In the genomic region with DNA sequence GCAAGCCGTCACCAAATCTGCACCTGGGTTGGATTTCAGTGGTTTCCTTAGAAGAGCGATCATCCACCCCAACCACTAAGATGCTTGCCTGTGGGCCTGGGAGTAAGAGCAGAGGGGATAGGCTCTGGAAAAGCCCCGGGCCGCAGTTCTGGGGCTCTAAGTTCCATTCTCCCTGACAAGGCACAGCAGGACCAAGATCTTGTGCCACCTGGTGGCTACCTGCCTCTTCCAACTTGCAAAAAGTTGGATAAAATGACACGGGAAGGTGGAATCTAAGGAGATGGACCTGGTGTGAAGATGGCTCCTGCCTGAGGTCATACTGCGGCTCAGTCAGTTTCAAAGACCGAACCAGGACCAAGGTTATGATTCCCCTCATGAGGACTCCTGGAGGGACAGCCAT, we compare ENCODE assay signal across 15 cellular contexts. TPM values are rescaled to one million over a fixed set of nuclear protein-coding genes. Genes with fewer than 3 reads are reported as not detected.
DNase-seq lines count a peak whose midpoint lies in the region; TF ChIP-seq lines count a peak whose summit lies in the region.
"Had no signal": no experiment of that assay in that cellular context is flagged by ENCODE, and none has a peak within 500 bp of the region (broad histone marks: within the 10 kb centered on the region; RNA-seq: fewer than 3 reads in every experiment).

No MANE protein-coding gene starts in this region.

- no peaks in the 10 kb centered on the region for H3K4me1 Mint-ChIP-seq in MCF 10A (ENCODE audit: insufficient read depth, unreplicated experiment)
- H3K4me1 Mint-ChIP-seq: activated B cell treated with CpG ODN at 0.5 μM for 24 hours; activated naive CD8-positive, alpha-beta T cell treated with anti-CD3 and anti-CD28 coated beads for 36 hours had no signal

- H3K27ac ChIP-seq in breast epithelium (no peak overlapping the region), OCI-LY7 (ENCODE audit: low read depth, low read length, poor library complexity, severe bottlenecking) (no peak overlapping the region)
- H3K27ac ChIP-seq: upper lobe of left lung had no signal

- no peak overlapping the region for H3K4me2 ChIP-seq in OCI-LY7 (ENCODE audit: low read length)

- H3K9me2 ChIP-seq in OCI-LY7 (ENCODE audit: insufficient read depth, low read length) = no peaks in the 10 kb centered on the region

- no peak overlapping the region for H2AFZ ChIP-seq in OCI-LY7 (ENCODE audit: low read length)

- BruUV-seq in MCF 10A (replicated peaks; lab: Mats Ljungman, UMichigan) (no TSS peak), OCI-LY7 (replicated peaks; lab: Mats Ljungman, UMichigan) (no TSS peak)

- H3K9me3 Mint-ChIP-seq in MCF 10A (ENCODE audit: unreplicated experiment) = no peaks in the 10 kb centered on the region
- H3K9me3 Mint-ChIP-seq: activated B cell treated with CpG ODN at 0.5 μM for 24 hours; activated naive CD8-positive, alpha-beta T cell treated with anti-CD3 and anti-CD28 coated beads for 36 hours had no signal

- H3K4me3 ChIP-seq in breast epithelium (no peak overlapping the region), OCI-LY7 (ENCODE audit: low read depth, low read length, poor library complexity, severe bottlenecking) (no peak overlapping the region), epithelial cell of proximal tubule (ENCODE audit: low read depth, low read length) (no peak overlapping the region)
- H3K4me3 ChIP-seq: mucosa of descending colon, upper lobe of left lung had no signal

- H3K9me3 ChIP-seq in breast epithelium (no peaks in the 10 kb centered on the region), OCI-LY7 (ENCODE audit: low read length) (no peaks in the 10 kb centered on the region)
- H3K9me3 ChIP-seq: mucosa of descending colon, upper lobe of left lung had no signal

- H3K36me3 ChIP-seq in breast epithelium (no peaks in the 10 kb centered on the region), OCI-LY7 (ENCODE audit: insufficient read depth, low read length) (no peaks in the 10 kb centered on the region)
- H3K36me3 ChIP-seq: upper lobe of left lung had no signal

- H3K4me1 ChIP-seq in breast epithelium (no peaks in the 10 kb centered on the region), OCI-LY7 (ENCODE audit: insufficient read depth, low read length, poor library complexity, severe bottlenecking) (no peaks in the 10 kb centered on the region)
- H3K4me1 ChIP-seq: upper lobe of left lung had no signal

- no peaks in the 10 kb centered on the region for H4K20me1 ChIP-seq in OCI-LY7 (ENCODE audit: insufficient read depth, low read length)

- POLR2A ChIA-PET in MCF 10A (lab: Yijun Ruan, JAX) (interaction anchor here (0.5 kb wide), 1 partner anchor 272 kb away, joined by 3 read pairs; a partner anchor contains a TSS), OCI-LY7 (lab: Charles Lee) (interaction anchor here (0.7 kb wide), 1 partner anchor 1079 kb away, joined by 3 read pairs; no protein-coding TSS in a partner anchor)

- H3K27ac Mint-ChIP-seq in MCF 10A (ENCODE audit: low read depth, unreplicated experiment) = no peak overlapping the region
- H3K27ac Mint-ChIP-seq: activated B cell treated with CpG ODN at 0.5 μM for 24 hours; activated naive CD8-positive, alpha-beta T cell treated with anti-CD3 and anti-CD28 coated beads for 36 hours had no signal

- H3K4me3 Mint-ChIP-seq in MCF 10A (ENCODE audit: unreplicated experiment) = no peak overlapping the region
- H3K4me3 Mint-ChIP-seq: activated B cell treated with CpG ODN at 0.5 μM for 24 hours; activated naive CD8-positive, alpha-beta T cell treated with anti-CD3 and anti-CD28 coated beads for 36 hours had no signal

- intact Hi-C loops in MCF 10A (cut with micrococcal nuclease) = no loop called here
- intact Hi-C loops in breast epithelium (cut with DNase I; ENCODE audit: low total_unique reads) = no loop called here
- intact Hi-C loops in OCI-LY7 (cut with micrococcal nuclease; ENCODE audit: unreplicated experiment) = no loop called here

- peak; percentile 15 for TF ChIP-seq CTCF in MCF 10A (IDR thresholded peaks at IDR 0.05; ENCODE audit: unreplicated experiment)
- TF ChIP-seq CTCF in breast epithelium (IDR thresholded peaks at IDR 0.05) = no peak
- 0 out of 2 replicates have a peak, but pooled peaks have one; percentile 32 for TF ChIP-seq CTCF in OCI-LY7 (conservative IDR thresholded peaks at IDR 0.05; ENCODE audit: low read length)
- peak; percentile 46 for TF ChIP-seq CTCF in epithelial cell of proximal tubule (conservative IDR thresholded peaks at IDR 0.05; ENCODE audit: low read depth, low read length)

- no peak for TF ChIP-seq POLR2A in breast epithelium (IDR thresholded peaks at IDR 0.05)

- H3K27me3 ChIP-seq in breast epithelium = no peaks in the 10 kb centered on the region
- H3K27me3 ChIP-seq: upper lobe of left lung had no signal

- DNase-seq in MCF 10A (ENCODE audit: unreplicated experiment) = peak; percentile 25
- DNase-seq in breast epithelium (ENCODE audit: low spot score in 2 of 2) = no peak
- no peak for DNase-seq in OCI-LY7 (ENCODE audit: low spot score)
- no peak for DNase-seq in epithelial cell of proximal tubule (ENCODE audit: low read depth)
- no peak for DNase-seq in NCI-H2107 (lab: John Stamatoyannopoulos, UW)
- DNase-seq in NCI-H1436 (lab: John Stamatoyannopoulos, UW) = no peak
- DNase-seq in mesenteric fat pad (ENCODE audit: low spot score) = no peak
- DNase-seq in globus pallidus (ENCODE audit: low spot score) = no peak
- DNase-seq: activated B cell treated with CpG ODN at 0.5 μM for 24 hours; activated CD8-positive, alpha-beta memory T cell treated with anti-CD3 and anti-CD28 coated beads, Interleukin-2, amount 50 U/mL, for 48 hours; activated naive CD8-positive, alpha-beta T cell treated with anti-CD3 and anti-CD28 coated beads for 36 hours; DMS79 treated with DMSO at 0.1 percent for 48 hours; NCI-H1105; upper lobe of left lung had no signal

- H3K79me2 ChIP-seq in OCI-LY7 (ENCODE audit: insufficient read depth, low read depth, low read length) = no peaks in the 10 kb centered on the region

- CTCF ChIA-PET in MCF 10A (lab: Yijun Ruan, JAX) (interaction anchor here (0.6 to 2.7 kb wide), 13 partner anchors 10 to 1361 kb away, joined by 3 to 19 read pairs (median 3); a partner anchor contains a TSS), OCI-LY7 (lab: Charles Lee; ENCODE audit: unreplicated experiment) (no interaction called here)

- H3K27me3 Mint-ChIP-seq in MCF 10A (ENCODE audit: insufficient read depth, unreplicated experiment) = peaks cover 36% of the 10 kb centered on the region
- H3K27me3 Mint-ChIP-seq: activated naive CD8-positive, alpha-beta T cell treated with anti-CD3 and anti-CD28 coated beads for 36 hours had no signal

- no peaks in the 10 kb centered on the region for H3K36me3 Mint-ChIP-seq in MCF 10A (ENCODE audit: insufficient read depth, unreplicated experiment)
- H3K36me3 Mint-ChIP-seq: activated naive CD8-positive, alpha-beta T cell treated with anti-CD3 and anti-CD28 coated beads for 36 hours had no signal

RNA-seq across cellular contexts. Expression of a gene that starts 42.3 kb away (rescaled TPM):
- total RNA-seq in MCF 10A (2022) (not detected in 2 replicates), breast epithelium (1 to 10 TPM in 1 of 3 donors, under 1 TPM in 1, not detected in 1; 0.15 to 1.6 TPM), OCI-LY7 (2022) (not detected in 2 replicates), epithelial cell of proximal tubule (not detected in 2 replicates), mesenteric fat pad (not detected)
- total RNA-seq in OCI-LY7 (2014; rRNA removed; shearing (Covaris generic)) = not detected in 2 replicates
- total RNA-seq: activated B cell treated with CpG ODN at 0.5 μM for 24 hours; activated naive CD8-positive, alpha-beta T cell treated with anti-CD3 and anti-CD28 coated beads for 36 hours; mucosa of descending colon had no signal

Comparison
In these comparisons a context has a peak if more than half of its experiments do, and no peak if none do; other contexts are left out.
1. CTCF ChIP-seq: peak in MCF 10A (single experiment), OCI-LY7 (single experiment) and epithelial cell of proximal tubule (single experiment); none in breast epithelium (0 of 3).